ENCODE assay signal across 8 cellular contexts in the genomic region with DNA sequence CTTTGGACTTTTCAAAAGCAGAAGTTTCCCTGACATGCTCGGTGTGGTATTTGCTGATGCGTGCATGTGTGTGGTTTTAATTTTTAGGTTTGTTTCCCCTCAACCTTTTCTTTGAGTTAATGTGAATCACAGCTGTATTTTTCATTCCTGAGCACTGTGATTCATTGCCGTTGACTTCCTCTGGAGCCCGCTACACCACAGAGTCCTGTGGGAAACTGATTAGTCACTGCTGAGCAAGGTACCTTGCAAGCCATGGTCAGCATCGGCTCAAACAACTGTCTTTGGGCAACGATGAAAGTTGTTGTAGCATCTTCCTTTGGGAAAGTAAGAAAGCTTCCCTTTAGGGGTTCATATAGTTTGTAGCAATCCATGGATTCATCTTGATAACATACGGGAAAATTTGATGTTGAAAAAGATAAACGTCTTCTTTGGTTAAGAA. TPM values are rescaled to one million over a fixed set of nuclear protein-coding genes. Genes with fewer than 3 reads are reported as not detected.
DNase-seq lines count a peak whose midpoint lies in the region; ATAC-seq lines count a peak whose summit lies in the region.

No MANE protein-coding gene starts in this region.

- H3K27me3 ChIP-seq in Karpas-422 (ENCODE audit: low read length) (no peaks in the 10 kb centered on the region), mesenchymal stem cell (ENCODE audit: control insufficient read depth in 1 of 2, insufficient read depth in 1 of 2, low read length in 2 of 2) (no peaks in the 10 kb centered on the region)

- peaks cover 0 to 3% (median 0%) of the 10 kb centered on the region in 3 donors for H3K4me1 Mint-ChIP-seq in T-cell

- peaks cover 10% of the 10 kb centered on the region for H3K79me1 ChIP-seq in mesenchymal stem cell (replicated peaks; ENCODE audit: low read length, poor library complexity, severe bottlenecking)

- no peaks in the 10 kb centered on the region for H3K9me2 ChIP-seq in Karpas-422 (replicated peaks; ENCODE audit: insufficient read depth, low read length)

- H3K4me1 ChIP-seq in Karpas-422 (ENCODE audit: low read length) (peaks cover 71% of the 10 kb centered on the region), mesenchymal stem cell (ENCODE audit: control insufficient read depth, insufficient read depth, low read depth, low read length) (peaks cover 7% of the 10 kb centered on the region)

- peak overlapping the region; percentile 54 for H2BK5ac ChIP-seq in mesenchymal stem cell (ENCODE audit: low read depth, low read length, poor library complexity, severe bottlenecking)

- no peak overlapping the region for H3K18ac ChIP-seq in mesenchymal stem cell (ENCODE audit: low read depth in 1 of 2, low read length in 2 of 2)

- H2BK15ac ChIP-seq in mesenchymal stem cell (ENCODE audit: low read depth, poor library complexity, severe bottlenecking) = no peak overlapping the region

- no peaks in the 10 kb centered on the region for H4K20me1 ChIP-seq in Karpas-422 (ENCODE audit: insufficient read depth, low read depth, low read length)

- peak overlapping the region; percentile 85 for H3K27ac ChIP-seq in Karpas-422 (ENCODE audit: low read length)
- H3K27ac ChIP-seq in mesenchymal stem cell (ENCODE audit: low read length, poor library complexity, severe bottlenecking) = peak overlapping the region; percentile 90

- H3K36me3 ChIP-seq in Karpas-422 (ENCODE audit: insufficient read depth, low read length) (no peaks in the 10 kb centered on the region), mesenchymal stem cell (ENCODE audit: control insufficient read depth in 1 of 2, insufficient read depth in 2 of 2, low read depth in 1 of 2, low read length in 2 of 2) (peaks cover 4 to 13% of the 10 kb centered on the region in 2 experiments)

- H2AFZ ChIP-seq in Karpas-422 (ENCODE audit: low read length) (peak overlapping the region; percentile 27; the same call in 1 of the 2 replicates), mesenchymal stem cell (ENCODE audit: low read depth, low read length) (no peak overlapping the region)

- no peak overlapping the region for H3K23ac ChIP-seq in mesenchymal stem cell (ENCODE audit: low read length in 2 of 2)

- DNase-seq in AG20443 (ENCODE audit: low spot score) = peak; percentile 90
- DNase-seq in Karpas-422 = peak; percentile 83
- DNase-seq in dedifferentiated amniotic fluid mesenchymal stem cell (ENCODE audit: extremely low spot score) = peak; percentile 90
- DNase-seq in mesenchymal stem cell = peak; percentile 98
- no peak for DNase-seq in NK-92 treated with Interleukin-12 subunit alpha and Interleukin-12 subunit beta, amount 100 ng/mL, for 24 hours (lab: John Stamatoyannopoulos, UW)
- no peak for DNase-seq in T-cell
- DNase-seq in DMS153 treated with DMSO at 0.1 percent for 48 hours (lab: John Stamatoyannopoulos, UW; ENCODE audit: unreplicated experiment) = no peak

- H2AK5ac ChIP-seq in mesenchymal stem cell (ENCODE audit: low read length, severe bottlenecking) = no peak overlapping the region

- no peak overlapping the region for H3K14ac ChIP-seq in mesenchymal stem cell (ENCODE audit: low read length in 2 of 2)

- ATAC-seq in HG03175 (IDR thresholded peaks at IDR 0.05; ENCODE audit: unreplicated experiment) = no peak
- no peak for ATAC-seq in T-cell (replicated peaks in 1 of 4)

- H3K36me3 Mint-ChIP-seq in T-cell = no peaks in the 10 kb centered on the region

- no peak overlapping the region for H2BK120ac ChIP-seq in mesenchymal stem cell (ENCODE audit: low read depth, low read length)

- no peak overlapping the region for H4K8ac ChIP-seq in mesenchymal stem cell (ENCODE audit: low read length)

- H2BK12ac ChIP-seq in mesenchymal stem cell (ENCODE audit: low read length in 2 of 2) = no peak overlapping the region

- H3K9me3 Mint-ChIP-seq in T-cell = peaks cover 0 to 7% (median 5%) of the 10 kb centered on the region in 3 donors

- WGBS in mesenchymal stem cell = 3% methylated on average over 6 of the region's 8 CpGs

- H3K27me3 Mint-ChIP-seq in T-cell = peaks cover 0 to 16% of the 10 kb centered on the region in 2 donors

- H3K27ac Mint-ChIP-seq in T-cell = no peak overlapping the region

- H3K79me2 ChIP-seq in Karpas-422 (ENCODE audit: low read length) = no peaks in the 10 kb centered on the region

- H3K4me2 ChIP-seq in Karpas-422 (ENCODE audit: low read depth, low read length, poor library complexity, severe bottlenecking) (peak overlapping the region; percentile 63), mesenchymal stem cell (ENCODE audit: low read length, poor library complexity, severe bottlenecking) (no peak overlapping the region)

- POLR2A ChIA-PET in T-cell (lab: Charles Lee) = no interaction called here

- CTCF ChIA-PET in T-cell (lab: Charles Lee) = no interaction called here

- no peak overlapping the region for H4K91ac ChIP-seq in mesenchymal stem cell (ENCODE audit: low read length)

- H3K9me3 ChIP-seq in Karpas-422 (ENCODE audit: low read length) = no peaks in the 10 kb centered on the region
- H3K9me3 ChIP-seq in mesenchymal stem cell (ENCODE audit: control insufficient read depth, low read length) = peaks cover 6% of the 10 kb centered on the region

- no peak overlapping the region for H3K4me3 Mint-ChIP-seq in T-cell

- H3K4ac ChIP-seq in mesenchymal stem cell (ENCODE audit: low read depth in 1 of 2, low read length in 2 of 2) = no peak overlapping the region

- H3K9ac ChIP-seq in Karpas-422 (ENCODE audit: low read length) = peak overlapping the region; percentile 40
- peak overlapping the region; percentile 84 for H3K9ac ChIP-seq in mesenchymal stem cell (ENCODE audit: low read length)

- H3K4me3 ChIP-seq in Karpas-422 (ENCODE audit: low read length) (peak overlapping the region; percentile 31), mesenchymal stem cell (ENCODE audit: insufficient read depth in 1 of 2, low read depth in 1 of 2, low read length in 2 of 2) (no peak overlapping the region)

RNA-seq across cellular contexts. Expression of a gene that starts 57.5 kb away (rescaled TPM):
- 1.7 and 3.3 TPM in 2 replicates for total RNA-seq in Karpas-422 (2014; rRNA removed; shearing (Covaris generic); ENCODE audit: low replicate concordance)
- 44.5 TPM for polyA plus RNA-seq in mesenchymal stem cell (2013, experiment 1 of 2)
- polyA plus RNA-seq in mesenchymal stem cell (2013, experiment 2 of 2) = 41.0 TPM
- total RNA-seq in T-cell = under 1 TPM in 3 of 5 donors, not detected in 2; 0.20 to 0.89 (median 0.26) TPM

Comparison
In these comparisons a context has a peak if more than half of its experiments do, and no peak if none do; other contexts are left out.
1. DNase-seq: peak in AG20443 (single experiment), Karpas-422 (single experiment), dedifferentiated amniotic fluid mesenchymal stem cell (single experiment) and mesenchymal stem cell (single experiment); none in NK-92 treated with Interleukin-12 subunit alpha and Interleukin-12 subunit beta, amount 100 ng/mL, for 24 hours (single experiment), T-cell (0 of 34) and DMS153 treated with DMSO at 0.1 percent for 48 hours (single experiment).